ENCODE assay signal across 1 cellular context in genomic region chr3:192897005-192897404, GRCh38.
TF ChIP-seq lines count a peak whose summit lies in the region.

No MANE protein-coding gene starts in this region.

TF ChIP-seq in GM12878, 131 proteins besides CTCF, POLR2A, EP300 and RAD21:
- TF ChIP-seq ZBTB4 (CRISPR knock-in tag; IDR thresholded peaks at IDR 0.05) (no peak), GATAD2B (conservative IDR thresholded peaks at IDR 0.05; ENCODE audit: low read depth) (no peak), CEBPZ (IDR thresholded peaks at IDR 0.05; ENCODE audit: low read depth, low read length) (no peak), RBBP5 (conservative IDR thresholded peaks at IDR 0.05) (no peak), ATF7 (IDR thresholded peaks at IDR 0.05; ENCODE audit: low read depth) (no peak), ZSCAN29 (IDR thresholded peaks at IDR 0.05) (no peak), NFYA (IDR thresholded peaks at IDR 0.05; ENCODE audit: borderline replicate concordance, low read depth, low read length) (no peak), GABPA (IDR thresholded peaks at IDR 0.05; ENCODE audit: low read depth) (no peak), HCFC1 (IDR thresholded peaks at IDR 0.05; ENCODE audit: low read length) (no peak), PAX8 (IDR thresholded peaks at IDR 0.05) (no peak)
- TF ChIP-seq, protein P1, sequence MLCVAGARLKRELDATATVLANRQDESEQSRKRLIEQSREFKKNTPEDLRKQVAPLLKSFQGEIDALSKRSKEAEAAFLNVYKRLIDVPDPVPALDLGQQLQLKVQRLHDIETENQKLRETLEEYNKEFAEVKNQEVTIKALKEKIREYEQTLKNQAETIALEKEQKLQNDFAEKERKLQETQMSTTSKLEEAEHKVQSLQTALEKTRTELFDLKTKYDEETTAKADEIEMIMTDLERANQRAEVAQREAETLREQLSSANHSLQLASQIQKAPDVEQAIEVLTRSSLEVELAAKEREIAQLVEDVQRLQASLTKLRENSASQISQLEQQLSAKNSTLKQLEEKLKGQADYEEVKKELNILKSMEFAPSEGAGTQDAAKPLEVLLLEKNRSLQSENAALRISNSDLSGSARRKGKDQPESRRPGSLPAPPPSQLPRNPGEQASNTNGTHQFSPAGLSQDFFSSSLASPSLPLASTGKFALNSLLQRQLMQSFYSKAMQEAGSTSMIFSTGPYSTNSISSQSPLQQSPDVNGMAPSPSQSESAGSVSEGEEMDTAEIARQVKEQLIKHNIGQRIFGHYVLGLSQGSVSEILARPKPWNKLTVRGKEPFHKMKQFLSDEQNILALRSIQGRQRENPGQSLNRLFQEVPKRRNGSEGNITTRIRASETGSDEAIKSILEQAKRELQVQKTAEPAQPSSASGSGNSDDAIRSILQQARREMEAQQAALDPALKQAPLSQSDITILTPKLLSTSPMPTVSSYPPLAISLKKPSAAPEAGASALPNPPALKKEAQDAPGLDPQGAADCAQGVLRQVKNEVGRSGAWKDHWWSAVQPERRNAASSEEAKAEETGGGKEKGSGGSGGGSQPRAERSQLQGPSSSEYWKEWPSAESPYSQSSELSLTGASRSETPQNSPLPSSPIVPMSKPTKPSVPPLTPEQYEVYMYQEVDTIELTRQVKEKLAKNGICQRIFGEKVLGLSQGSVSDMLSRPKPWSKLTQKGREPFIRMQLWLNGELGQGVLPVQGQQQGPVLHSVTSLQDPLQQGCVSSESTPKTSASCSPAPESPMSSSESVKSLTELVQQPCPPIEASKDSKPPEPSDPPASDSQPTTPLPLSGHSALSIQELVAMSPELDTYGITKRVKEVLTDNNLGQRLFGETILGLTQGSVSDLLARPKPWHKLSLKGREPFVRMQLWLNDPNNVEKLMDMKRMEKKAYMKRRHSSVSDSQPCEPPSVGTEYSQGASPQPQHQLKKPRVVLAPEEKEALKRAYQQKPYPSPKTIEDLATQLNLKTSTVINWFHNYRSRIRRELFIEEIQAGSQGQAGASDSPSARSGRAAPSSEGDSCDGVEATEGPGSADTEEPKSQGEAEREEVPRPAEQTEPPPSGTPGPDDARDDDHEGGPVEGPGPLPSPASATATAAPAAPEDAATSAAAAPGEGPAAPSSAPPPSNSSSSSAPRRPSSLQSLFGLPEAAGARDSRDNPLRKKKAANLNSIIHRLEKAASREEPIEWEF (IDR thresholded peaks at IDR 0.05; ENCODE audit: insufficient replicate concordance, low read depth, low read length) = no peak
- TF ChIP-seq, protein P2, sequence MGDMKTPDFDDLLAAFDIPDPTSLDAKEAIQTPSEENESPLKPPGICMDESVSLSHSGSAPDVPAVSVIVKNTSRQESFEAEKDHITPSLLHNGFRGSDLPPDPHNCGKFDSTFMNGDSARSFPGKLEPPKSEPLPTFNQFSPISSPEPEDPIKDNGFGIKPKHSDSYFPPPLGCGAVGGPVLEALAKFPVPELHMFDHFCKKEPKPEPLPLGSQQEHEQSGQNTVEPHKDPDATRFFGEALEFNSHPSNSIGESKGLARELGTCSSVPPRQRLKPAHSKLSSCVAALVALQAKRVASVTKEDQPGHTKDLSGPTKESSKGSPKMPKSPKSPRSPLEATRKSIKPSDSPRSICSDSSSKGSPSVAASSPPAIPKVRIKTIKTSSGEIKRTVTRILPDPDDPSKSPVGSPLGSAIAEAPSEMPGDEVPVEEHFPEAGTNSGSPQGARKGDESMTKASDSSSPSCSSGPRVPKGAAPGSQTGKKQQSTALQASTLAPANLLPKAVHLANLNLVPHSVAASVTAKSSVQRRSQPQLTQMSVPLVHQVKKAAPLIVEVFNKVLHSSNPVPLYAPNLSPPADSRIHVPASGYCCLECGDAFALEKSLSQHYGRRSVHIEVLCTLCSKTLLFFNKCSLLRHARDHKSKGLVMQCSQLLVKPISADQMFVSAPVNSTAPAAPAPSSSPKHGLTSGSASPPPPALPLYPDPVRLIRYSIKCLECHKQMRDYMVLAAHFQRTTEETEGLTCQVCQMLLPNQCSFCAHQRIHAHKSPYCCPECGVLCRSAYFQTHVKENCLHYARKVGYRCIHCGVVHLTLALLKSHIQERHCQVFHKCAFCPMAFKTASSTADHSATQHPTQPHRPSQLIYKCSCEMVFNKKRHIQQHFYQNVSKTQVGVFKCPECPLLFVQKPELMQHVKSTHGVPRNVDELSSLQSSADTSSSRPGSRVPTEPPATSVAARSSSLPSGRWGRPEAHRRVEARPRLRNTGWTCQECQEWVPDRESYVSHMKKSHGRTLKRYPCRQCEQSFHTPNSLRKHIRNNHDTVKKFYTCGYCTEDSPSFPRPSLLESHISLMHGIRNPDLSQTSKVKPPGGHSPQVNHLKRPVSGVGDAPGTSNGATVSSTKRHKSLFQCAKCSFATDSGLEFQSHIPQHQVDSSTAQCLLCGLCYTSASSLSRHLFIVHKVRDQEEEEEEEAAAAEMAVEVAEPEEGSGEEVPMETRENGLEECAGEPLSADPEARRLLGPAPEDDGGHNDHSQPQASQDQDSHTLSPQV (IDR thresholded peaks at IDR 0.05) = no peak
